In genomic region chr1:115762792-115763191, GRCh38 we compare ENCODE assay signal across 26 cellular contexts. TPM values are rescaled to one million over a fixed set of nuclear protein-coding genes. Genes with fewer than 3 reads are reported as not detected.
"Had no signal": no experiment of that assay in that cellular context is flagged by ENCODE, and none has a peak within 500 bp of the region (broad histone marks: within the 10 kb centered on the region; RNA-seq: fewer than 3 reads in every experiment).

No MANE protein-coding gene starts in this region.

- ATAC-seq: foreskin keratinocyte; natural killer cell; pancreas; sciatic nerve; stimulated activated naive B cell treated with anti-CD40 and anti-IgM and Interleukin-4, amounts not matched to agents 10 μg/mL and 1 μg/mL and 100 μg/mL, for 72 hours; stimulated activated naive CD8-positive, alpha-beta T cell treated with anti-CD3 and anti-CD28 coated beads, Interleukin-15, amount 100 ng/mL, for 72 hours had no signal

- H3K9me3 Mint-ChIP-seq: natural killer cell had no signal

- FAIRE-seq: endothelial cell of umbilical vein, islet of Langerhans, pancreas had no signal

- H3K9ac ChIP-seq: neural progenitor cell had no signal

- H3K36me3 ChIP-seq: colonic mucosa, neural progenitor cell, pancreas, transverse colon had no signal

- H3K27ac ChIP-seq: colonic mucosa, foreskin keratinocyte, neural progenitor cell, pancreas, skin epidermis, testis, transverse colon had no signal

- H3K4me1 ChIP-seq: colonic mucosa, neural progenitor cell, pancreas, testis had no signal

- H3K4me2 ChIP-seq: neural progenitor cell had no signal

- H3K4me1 Mint-ChIP-seq: natural killer cell; stimulated activated naive B cell treated with anti-CD40 and anti-IgM and Interleukin-4, amounts not matched to agents 10 μg/mL and 1 μg/mL and 100 μg/mL, for 72 hours; stimulated activated naive CD8-positive, alpha-beta T cell treated with anti-CD3 and anti-CD28 coated beads, Interleukin-15, amount 100 ng/mL, for 72 hours had no signal

- H3K36me3 Mint-ChIP-seq: natural killer cell; neural progenitor cell; stimulated activated naive B cell treated with anti-CD40 and anti-IgM and Interleukin-4, amounts not matched to agents 10 μg/mL and 1 μg/mL and 100 μg/mL, for 72 hours had no signal

- DNase-seq: cerebellar nuclear complex; colonic mucosa; dermis blood vessel endothelial cell; erythroblast; foreskin keratinocyte; heart left ventricle; hypothalamus; kidney glomerular epithelial cell; mammary epithelial cell; natural killer cell; nucleus accumbens; pancreas; stimulated activated CD4-positive, alpha-beta T cell treated with anti-CD3 and anti-CD28 coated beads, Interleukin-2, amount 100 ng/mL, for 24 hours; stimulated activated CD4-positive, alpha-beta T cell treated with anti-CD3 and anti-CD28 coated beads, Interleukin-4, amount 100 ng/mL, for 4 hours; stimulated activated naive B cell treated with anti-CD40 and anti-IgM and Interleukin-4, amounts not matched to agents 10 μg/mL and 1 μg/mL and 100 μg/mL, for 72 hours; stimulated activated naive CD8-positive, alpha-beta T cell treated with anti-CD3 and anti-CD28 coated beads, Interleukin-15, amount 100 ng/mL, for 72 hours; testis; transverse colon had no signal

- H2AFZ ChIP-seq: neural progenitor cell had no signal

- H3K4me3 ChIP-seq: colonic mucosa, neural progenitor cell, pancreas, skin epidermis, testis, transverse colon had no signal

- H3K27me3 ChIP-seq: colonic mucosa, foreskin keratinocyte, heart left ventricle, neural progenitor cell, pancreas, testis, transverse colon had no signal

- H3K9me3 ChIP-seq: colonic mucosa, pancreas, testis, transverse colon had no signal

- H3K27ac Mint-ChIP-seq: natural killer cell; neural progenitor cell; progenitor cell of endocrine pancreas; stimulated activated naive B cell treated with anti-CD40 and anti-IgM and Interleukin-4, amounts not matched to agents 10 μg/mL and 1 μg/mL and 100 μg/mL, for 72 hours; stimulated activated naive CD8-positive, alpha-beta T cell treated with anti-CD3 and anti-CD28 coated beads, Interleukin-15, amount 100 ng/mL, for 72 hours had no signal

- H3K4me3 Mint-ChIP-seq: natural killer cell; neural progenitor cell; stimulated activated naive B cell treated with anti-CD40 and anti-IgM and Interleukin-4, amounts not matched to agents 10 μg/mL and 1 μg/mL and 100 μg/mL, for 72 hours; stimulated activated naive CD8-positive, alpha-beta T cell treated with anti-CD3 and anti-CD28 coated beads, Interleukin-15, amount 100 ng/mL, for 72 hours had no signal

RNA-seq across cellular contexts. Expression of gene CASQ2, which starts 5.7 kb away (rescaled TPM):
- total RNA-seq: dermis blood vessel endothelial cell, endothelial cell of umbilical vein, foreskin keratinocyte, mammary epithelial cell, mononuclear cell, natural killer cell, progenitor cell of endocrine pancreas, renal cortical epithelial cell had no signal
- polyA plus RNA-seq: endothelial cell of umbilical vein, foreskin keratinocyte, mammary epithelial cell had no signal
